Comparison of ENCODE assay signal across 21 cellular contexts in the genomic region with DNA sequence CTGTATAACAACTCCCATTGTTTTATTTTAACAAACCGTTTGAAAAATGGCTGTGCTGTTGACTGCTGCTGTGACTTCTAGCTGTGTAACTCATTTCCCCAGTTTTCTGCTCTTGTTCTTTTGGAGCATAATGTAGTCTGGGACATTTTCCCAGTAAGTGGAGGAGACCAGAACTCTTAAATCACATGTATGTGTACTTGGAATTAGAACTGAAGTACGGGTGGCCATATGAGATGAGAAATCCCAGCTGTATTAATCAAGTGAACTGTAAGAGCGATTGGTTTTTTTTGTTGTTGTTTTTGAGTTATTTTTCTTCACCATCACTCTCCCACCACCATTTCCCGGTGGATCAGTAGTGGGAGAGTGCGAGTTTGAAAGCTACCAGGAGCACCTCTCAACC. TPM values are rescaled to one million over a fixed set of nuclear protein-coding genes. Genes with fewer than 3 reads are reported as not detected.
DNase-seq lines count a peak whose midpoint lies in the region; ATAC-seq, FAIRE-seq and TF ChIP-seq lines count a peak whose summit lies in the region.
"Had no signal": no experiment of that assay in that cellular context is flagged by ENCODE, and none has a peak within 500 bp of the region (broad histone marks: within the 10 kb centered on the region; RNA-seq: fewer than 3 reads in every experiment).

No MANE protein-coding gene starts in this region.

- H3K27ac Mint-ChIP-seq in progenitor cell of endocrine pancreas: peak overlapping the region; percentile 37
- H3K27ac Mint-ChIP-seq in activated T-helper 17 cell treated with anti-CD3 and anti-CD28 coated beads, Interleukin-2, amount 50 U/mL, for 72 hours: no peak overlapping the region
- no peak overlapping the region for H3K27ac Mint-ChIP-seq in natural killer cell treated with Interleukin-12 subunit alpha and Interleukin-12 subunit beta and Interleukin-15 and Interleukin-18, amount 100 ng/mL, for 72 hours
- H3K27ac Mint-ChIP-seq: B cell; CD8-positive, alpha-beta T cell had no signal

- no peak for TF ChIP-seq POLR2A in uterus (IDR thresholded peaks at IDR 0.05)

- TF ChIP-seq CTCF in progenitor cell of endocrine pancreas (IDR thresholded peaks at IDR 0.05; ENCODE audit: unreplicated experiment) (no peak), uterus (IDR thresholded peaks at IDR 0.05) (no peak), GM20000 (IDR thresholded peaks at IDR 0.05; ENCODE audit: extremely low read depth, missing control alignments) (no peak)

- intact Hi-C loops in uterus (cut with DNase I; ENCODE audit: low total_unique reads): no loop called here

- H3K4me3 Mint-ChIP-seq in progenitor cell of endocrine pancreas (ENCODE audit: low read depth): no peak overlapping the region
- no peak overlapping the region for H3K4me3 Mint-ChIP-seq in activated T-helper 17 cell treated with anti-CD3 and anti-CD28 coated beads, Interleukin-2, amount 50 U/mL, for 72 hours
- no peak overlapping the region for H3K4me3 Mint-ChIP-seq in natural killer cell treated with Interleukin-12 subunit alpha and Interleukin-12 subunit beta and Interleukin-15 and Interleukin-18, amount 100 ng/mL, for 72 hours
- H3K4me3 Mint-ChIP-seq: B cell; CD8-positive, alpha-beta T cell had no signal

- no peak overlapping the region for H3K4me3 ChIP-seq in uterus
- H3K4me3 ChIP-seq: BLaER1 treated with 17β-estradiol and CSF1 and Interleukin-3, amounts not matched to agents 10 nM and 100 nM; GM12878; GM23248; HAP-1 had no signal

- peak overlapping the region; percentile 54 for H3K27ac ChIP-seq in angular gyrus (ENCODE audit: low read depth, low read length)
- peak overlapping the region; percentile 30 to 69 for H3K27ac ChIP-seq in uterus
- H3K27ac ChIP-seq: BLaER1 treated with 17β-estradiol and CSF1 and Interleukin-3, amounts not matched to agents 10 nM and 100 nM; GM23248 had no signal

- no peaks in the 10 kb centered on the region for H3K4me1 ChIP-seq in uterus
- H3K4me1 ChIP-seq: HAP-1 had no signal

- no peaks in the 10 kb centered on the region for H3K27me3 ChIP-seq in uterus
- H3K27me3 ChIP-seq: BLaER1 treated with 17β-estradiol and CSF1 and Interleukin-3, amounts not matched to agents 10 nM and 100 nM had no signal

- peaks cover 8% of the 10 kb centered on the region for H3K4me1 Mint-ChIP-seq in progenitor cell of endocrine pancreas (ENCODE audit: low read depth)
- H3K4me1 Mint-ChIP-seq in activated T-helper 17 cell treated with anti-CD3 and anti-CD28 coated beads, Interleukin-2, amount 50 U/mL, for 72 hours: no peaks in the 10 kb centered on the region
- no peaks in the 10 kb centered on the region for H3K4me1 Mint-ChIP-seq in natural killer cell treated with Interleukin-12 subunit alpha and Interleukin-12 subunit beta and Interleukin-15 and Interleukin-18, amount 100 ng/mL, for 72 hours (ENCODE audit: low read depth in 2 of 2)
- H3K4me1 Mint-ChIP-seq: B cell had no signal

- peaks cover 15% of the 10 kb centered on the region for H3K9me3 Mint-ChIP-seq in progenitor cell of endocrine pancreas (ENCODE audit: low read depth)
- H3K9me3 Mint-ChIP-seq in activated T-helper 17 cell treated with anti-CD3 and anti-CD28 coated beads, Interleukin-2, amount 50 U/mL, for 72 hours: no peaks in the 10 kb centered on the region
- H3K9me3 Mint-ChIP-seq in natural killer cell treated with Interleukin-12 subunit alpha and Interleukin-12 subunit beta and Interleukin-15 and Interleukin-18, amount 100 ng/mL, for 72 hours: no peaks in the 10 kb centered on the region

- no peaks in the 10 kb centered on the region for H3K36me3 ChIP-seq in uterus
- H3K36me3 ChIP-seq: HAP-1 had no signal

- no peaks in the 10 kb centered on the region for H3K9me3 ChIP-seq in uterus
- H3K9me3 ChIP-seq: HAP-1 had no signal

- H3K36me3 Mint-ChIP-seq in progenitor cell of endocrine pancreas (ENCODE audit: insufficient read depth): peaks cover 49% of the 10 kb centered on the region
- no peaks in the 10 kb centered on the region for H3K36me3 Mint-ChIP-seq in activated T-helper 17 cell treated with anti-CD3 and anti-CD28 coated beads, Interleukin-2, amount 50 U/mL, for 72 hours (ENCODE audit: low read depth)
- no peaks in the 10 kb centered on the region for H3K36me3 Mint-ChIP-seq in natural killer cell treated with Interleukin-12 subunit alpha and Interleukin-12 subunit beta and Interleukin-15 and Interleukin-18, amount 100 ng/mL, for 72 hours
- H3K36me3 Mint-ChIP-seq: CD8-positive, alpha-beta T cell had no signal

- H3K27me3 Mint-ChIP-seq in progenitor cell of endocrine pancreas: no peaks in the 10 kb centered on the region
- peaks cover 22% of the 10 kb centered on the region for H3K27me3 Mint-ChIP-seq in activated T-helper 17 cell treated with anti-CD3 and anti-CD28 coated beads, Interleukin-2, amount 50 U/mL, for 72 hours
- peaks cover 2 to 10% of the 10 kb centered on the region in 2 donors for H3K27me3 Mint-ChIP-seq in natural killer cell treated with Interleukin-12 subunit alpha and Interleukin-12 subunit beta and Interleukin-15 and Interleukin-18, amount 100 ng/mL, for 72 hours

- ATAC-seq in activated T-helper 17 cell treated with anti-CD3 and anti-CD28 coated beads, Interleukin-2, amount 50 U/mL, for 72 hours (replicated peaks): no peak
- ATAC-seq in natural killer cell treated with Interleukin-12 subunit alpha and Interleukin-12 subunit beta and Interleukin-15 and Interleukin-18, amount 100 ng/mL, for 72 hours: no peak
- ATAC-seq: CD8-positive, alpha-beta T cell; GM12878 had no signal

- peak; percentile 37 for FAIRE-seq in endometrium (lab: Jason Lieb, UNC)
- FAIRE-seq: GM12878, HTR-8/SVneo had no signal

- DNase-seq in progenitor cell of endocrine pancreas (ENCODE audit: low spot score, unreplicated experiment) (no peak), uterus (no peak), GM20000 (ENCODE audit: low spot score) (no peak)
- no peak for DNase-seq in natural killer cell treated with Interleukin-12 subunit alpha and Interleukin-12 subunit beta and Interleukin-15 and Interleukin-18, amount 100 ng/mL, for 72 hours (ENCODE audit: low spot score)
- DNase-seq: Calu3; CD8-positive, alpha-beta T cell; DND-41; EL; GM23248; IMR-90 had no signal

RNA-seq across cellular contexts. Expression of gene RNF113B, which starts 49.5 kb away (rescaled TPM):
- total RNA-seq in progenitor cell of endocrine pancreas (not detected in 2 replicates), uterus (not detected)
- not detected for total RNA-seq in activated T-helper 17 cell treated with anti-CD3 and anti-CD28 coated beads, Interleukin-2, amount 50 U/mL, for 72 hours
- not detected for total RNA-seq in natural killer cell treated with Interleukin-12 subunit alpha and Interleukin-12 subunit beta and Interleukin-15 and Interleukin-18, amount 100 ng/mL, for 72 hours
- total RNA-seq: A172; B cell; Calu3; CD8-positive, alpha-beta T cell; G401; GM12878; GM23248; H4; IMR-90 had no signal
